ENCODE assay signal across 23 cellular contexts in genomic region chr1:175005085-175005783, GRCh38. TPM values are rescaled to one million over a fixed set of nuclear protein-coding genes. Genes with fewer than 3 reads are reported as not detected.
DNase-seq lines count a peak whose midpoint lies in the region; ATAC-seq, FAIRE-seq and TF ChIP-seq lines count a peak whose summit lies in the region.
"Had no signal": no experiment of that assay in that cellular context is flagged by ENCODE, and none has a peak within 500 bp of the region (broad histone marks: within the 10 kb centered on the region; RNA-seq: fewer than 3 reads in every experiment).

No MANE protein-coding gene starts in this region.

- H3K79me2 ChIP-seq in astrocyte (ENCODE audit: insufficient read depth, low read length) = peaks cover 79% of the 10 kb centered on the region

- H3K27me3 Mint-ChIP-seq in astrocyte (ENCODE audit: low read depth, unreplicated experiment) = no peaks in the 10 kb centered on the region
- H3K27me3 Mint-ChIP-seq: stimulated activated memory B cell treated with anti-CD40 and anti-IgM and Interleukin-4, amounts not matched to agents 10 μg/mL and 1 μg/mL and 100 μg/mL, for 72 hours; type B pancreatic cell had no signal

- TF ChIP-seq CTCF in astrocyte (IDR thresholded peaks at IDR 0.05; ENCODE audit: insufficient read depth, low read depth, low read length) = no peak
- TF ChIP-seq CTCF in Peyer's patch (IDR thresholded peaks at IDR 0.05) = no peak
- no peak for TF ChIP-seq CTCF in heart left ventricle (IDR thresholded peaks at IDR 0.05)

- H3K4me3 ChIP-seq in astrocyte (ENCODE audit: insufficient read depth, low read depth, low read length) = no peak overlapping the region
- no peak overlapping the region for H3K4me3 ChIP-seq in Peyer's patch
- H3K4me3 ChIP-seq in heart left ventricle = no peak overlapping the region
- H3K4me3 ChIP-seq: hepatocyte, psoas muscle, smooth muscle cell had no signal

- peaks cover 26% of the 10 kb centered on the region for H4K20me1 ChIP-seq in astrocyte (ENCODE audit: insufficient read depth, low read length)

- H3K9me3 ChIP-seq in astrocyte (ENCODE audit: insufficient read depth, low read depth, low read length) (no peaks in the 10 kb centered on the region), Peyer's patch (no peaks in the 10 kb centered on the region), heart left ventricle (no peaks in the 10 kb centered on the region)
- H3K9me3 ChIP-seq: psoas muscle had no signal

- peaks cover 12% of the 10 kb centered on the region for H3K4me1 Mint-ChIP-seq in astrocyte (ENCODE audit: low read depth, unreplicated experiment)
- H3K4me1 Mint-ChIP-seq in stimulated activated effector memory CD8-positive, alpha-beta T cell treated with anti-CD3 and anti-CD28 coated beads, Interleukin-12 subunit alpha, Interleukin-12 subunit beta, amount 100 ng/mL, for 72 hours = peaks cover 45% of the 10 kb centered on the region

- H3K27ac ChIP-seq in astrocyte (ENCODE audit: low read depth, low read length) = no peak overlapping the region
- no peak overlapping the region for H3K27ac ChIP-seq in Peyer's patch
- no peak overlapping the region for H3K27ac ChIP-seq in heart left ventricle
- H3K27ac ChIP-seq: hepatocyte, psoas muscle had no signal

- intact Hi-C loops in heart left ventricle (cut with DNase I) = no loop called here

- H3K4me1 ChIP-seq in astrocyte (ENCODE audit: insufficient read depth, low read length) (peaks cover 4% of the 10 kb centered on the region), Peyer's patch (no peaks in the 10 kb centered on the region), heart left ventricle (peaks cover 0 to 42% (median 19%) of the 10 kb centered on the region in 12 donors)

- H3K27ac Mint-ChIP-seq in astrocyte (ENCODE audit: unreplicated experiment) = peak overlapping the region; percentile 8
- H3K27ac Mint-ChIP-seq in stimulated activated effector memory CD8-positive, alpha-beta T cell treated with anti-CD3 and anti-CD28 coated beads, Interleukin-12 subunit alpha, Interleukin-12 subunit beta, amount 100 ng/mL, for 72 hours = peak overlapping the region; percentile 13
- H3K27ac Mint-ChIP-seq: type B pancreatic cell had no signal

- H3K4me2 ChIP-seq in astrocyte (ENCODE audit: low read length) = no peak overlapping the region
- H3K4me2 ChIP-seq: hepatocyte, smooth muscle cell had no signal

- peaks cover 17% of the 10 kb centered on the region for H3K36me3 ChIP-seq in astrocyte (ENCODE audit: insufficient read depth, low read length)
- peaks cover 0 to 43% (median 0%) of the 10 kb centered on the region in 3 donors for H3K36me3 ChIP-seq in Peyer's patch
- peaks cover 0 to 58% (median 50%) of the 10 kb centered on the region in 9 donors for H3K36me3 ChIP-seq in heart left ventricle

- FAIRE-seq in astrocyte (lab: Jason Lieb, UNC) = no peak
- FAIRE-seq: HepG2, kidney had no signal

- peak; percentile 77 for ATAC-seq in stimulated activated effector memory CD8-positive, alpha-beta T cell treated with anti-CD3 and anti-CD28 coated beads, Interleukin-12 subunit alpha, Interleukin-12 subunit beta, amount 100 ng/mL, for 72 hours
- ATAC-seq in heart left ventricle = no peak
- ATAC-seq: HepG2; psoas muscle; stimulated activated memory B cell treated with anti-CD40 and anti-IgM and Interleukin-4, amounts not matched to agents 10 μg/mL and 1 μg/mL and 100 μg/mL, for 72 hours had no signal

- peaks cover 4% of the 10 kb centered on the region for H3K36me3 Mint-ChIP-seq in astrocyte (ENCODE audit: low read depth, unreplicated experiment)
- H3K36me3 Mint-ChIP-seq in stimulated activated effector memory CD8-positive, alpha-beta T cell treated with anti-CD3 and anti-CD28 coated beads, Interleukin-12 subunit alpha, Interleukin-12 subunit beta, amount 100 ng/mL, for 72 hours = peaks cover 100% of the 10 kb centered on the region

- 90 to 93% (median 92%) methylated on average over 8 of the region's 8 CpGs for WGBS in heart left ventricle, 4 donors

- TF ChIP-seq POLR2A in Peyer's patch (IDR thresholded peaks at IDR 0.05) = no peak
- TF ChIP-seq POLR2A in heart left ventricle (IDR thresholded peaks at IDR 0.05) = no peak

- H3K9ac ChIP-seq in astrocyte (ENCODE audit: low read length) = no peak overlapping the region

- no peak overlapping the region for H3K4me3 Mint-ChIP-seq in astrocyte (ENCODE audit: unreplicated experiment)
- no peak overlapping the region for H3K4me3 Mint-ChIP-seq in stimulated activated effector memory CD8-positive, alpha-beta T cell treated with anti-CD3 and anti-CD28 coated beads, Interleukin-12 subunit alpha, Interleukin-12 subunit beta, amount 100 ng/mL, for 72 hours
- H3K4me3 Mint-ChIP-seq: stimulated activated memory B cell treated with anti-CD40 and anti-IgM and Interleukin-4, amounts not matched to agents 10 μg/mL and 1 μg/mL and 100 μg/mL, for 72 hours; type B pancreatic cell had no signal

- H3K9me3 Mint-ChIP-seq in astrocyte (ENCODE audit: unreplicated experiment) = no peaks in the 10 kb centered on the region
- H3K9me3 Mint-ChIP-seq in stimulated activated effector memory CD8-positive, alpha-beta T cell treated with anti-CD3 and anti-CD28 coated beads, Interleukin-12 subunit alpha, Interleukin-12 subunit beta, amount 100 ng/mL, for 72 hours = no peaks in the 10 kb centered on the region
- H3K9me3 Mint-ChIP-seq: stimulated activated memory B cell treated with anti-CD40 and anti-IgM and Interleukin-4, amounts not matched to agents 10 μg/mL and 1 μg/mL and 100 μg/mL, for 72 hours; type B pancreatic cell had no signal

- H3K27me3 ChIP-seq in astrocyte (ENCODE audit: insufficient read depth, low read length) (no peaks in the 10 kb centered on the region), Peyer's patch (no peaks in the 10 kb centered on the region), heart left ventricle (no peaks in the 10 kb centered on the region)
- H3K27me3 ChIP-seq: hepatocyte had no signal

- DNase-seq in stimulated activated CD4-positive, alpha-beta T cell treated with anti-CD3 and anti-CD28 coated beads, Interleukin-1b, Interleukin-23, amount 100 ng/mL, for 48 hours = peak; percentile 27
- DNase-seq in stimulated activated CD4-positive, alpha-beta T cell treated with anti-CD3 and anti-CD28 coated beads, Interleukin-15, amount 100 ng/mL, for 24 hours = no peak
- DNase-seq in M059J (ENCODE audit: low read depth) (peak; percentile 29), astrocyte (ENCODE audit: low read depth) (peak; percentile 59), A172 (ENCODE audit: low spot score) (no peak), Peyer's patch (no peak), heart left ventricle (no peak)
- no peak for DNase-seq in stimulated activated effector memory CD8-positive, alpha-beta T cell treated with anti-CD3 and anti-CD28 coated beads, Interleukin-12 subunit alpha, Interleukin-12 subunit beta, amount 100 ng/mL, for 72 hours (ENCODE audit: low spot score in 2 of 2)
- DNase-seq: activated CD4-positive, alpha-beta T cell treated with anti-CD3 and anti-CD28 coated beads, Interleukin-2, amount 50 U/mL, for 1 hour; AML-193; caudate nucleus; DMS153; effector CD8-positive, alpha-beta T cell; kidney; mesendoderm; NCI-H2029; NCI-H524 treated with DMSO at 0.1 percent for 48 hours; psoas muscle had no signal

- H2AFZ ChIP-seq in astrocyte (ENCODE audit: low read depth, low read length) = no peak overlapping the region
- H2AFZ ChIP-seq: hepatocyte had no signal

RNA-seq across cellular contexts. Expression of gene CACYBP, which starts 5.5 kb away (rescaled TPM):
- 179 and 209 TPM in 2 replicates for total RNA-seq in M059J (2014; rRNA removed; shearing (Covaris generic))
- total RNA-seq in astrocyte (87.8 and 95.0 TPM in 2 replicates), Peyer's patch (100 to 1,000 TPM in 2 of 4 donors, 10 to 100 TPM in 2; 15.3 to 139 (median 89.6) TPM), heart left ventricle (10 to 100 TPM; 41.0 to 86.3 (median 54.6) TPM)
- 397 and 540 TPM in 2 replicates for total RNA-seq in A172 (2014; rRNA removed; shearing (Covaris generic))
- 100 to 1,000 TPM in 1 of 2 donors, 10 to 100 TPM in 1; 30.1 to 170 TPM for polyA plus RNA-seq in heart left ventricle

RNA-seq across cellular contexts. Expression of gene MRPS14, which starts 18.0 kb away (rescaled TPM):
- 26.1 and 33.4 TPM in 2 replicates for total RNA-seq in M059J (2014; rRNA removed; shearing (Covaris generic))
- 20.3 and 23.7 TPM in 2 replicates for total RNA-seq in astrocyte
- total RNA-seq in A172 (2014; rRNA removed; shearing (Covaris generic)) = 39.3 and 42.3 TPM in 2 replicates
- total RNA-seq in Peyer's patch = 10 to 100 TPM; 12.0 to 21.5 (median 15.8) TPM
- 10 to 100 TPM; 15.5 to 27.0 (median 22.7) TPM for total RNA-seq in heart left ventricle
- 10 to 100 TPM; 12.4 to 25.0 TPM for polyA plus RNA-seq in heart left ventricle

Comparison
In these comparisons a context has a peak if more than half of its experiments do, and no peak if none do; other contexts are left out.
1. DNase-seq: peak in stimulated activated CD4-positive, alpha-beta T cell treated with anti-CD3 and anti-CD28 coated beads, Interleukin-1b, Interleukin-23, amount 100 ng/mL, for 48 hours (single experiment), M059J (single experiment) and astrocyte (single experiment); none in stimulated activated CD4-positive, alpha-beta T cell treated with anti-CD3 and anti-CD28 coated beads, Interleukin-15, amount 100 ng/mL, for 24 hours (single experiment), stimulated activated effector memory CD8-positive, alpha-beta T cell treated with anti-CD3 and anti-CD28 coated beads, Interleukin-12 subunit alpha, Interleukin-12 subunit beta, amount 100 ng/mL, for 72 hours (0 of 2), A172 (single experiment), Peyer's patch (0 of 3) and heart left ventricle (0 of 5).